26 cellular contexts compared by ENCODE assay signal in the genomic region with DNA sequence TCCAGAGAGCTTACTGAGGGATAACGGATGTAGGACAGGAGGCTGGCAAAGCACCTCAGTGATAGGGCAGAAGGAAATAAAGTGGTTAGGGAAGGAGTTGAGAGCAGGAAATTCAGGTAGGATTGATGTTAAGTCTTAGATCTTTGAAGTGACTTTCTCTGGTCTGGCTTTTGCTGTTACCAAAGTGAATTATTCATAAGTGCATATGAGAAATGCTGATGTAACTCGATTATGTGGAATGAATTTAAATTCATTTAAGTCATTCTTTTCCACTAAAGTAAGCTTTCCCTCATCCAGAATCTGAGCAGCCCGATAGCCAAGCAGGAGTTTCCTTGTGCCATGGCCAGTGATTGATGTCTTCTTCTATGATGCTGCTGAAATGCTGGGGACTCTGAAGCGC.
DNase-seq lines count a peak whose midpoint lies in the region; ATAC-seq and TF ChIP-seq lines count a peak whose summit lies in the region.
"Had no signal": no experiment of that assay in that cellular context is flagged by ENCODE, and none has a peak within 500 bp of the region (broad histone marks: within the 10 kb centered on the region; RNA-seq: fewer than 3 reads in every experiment).

No MANE protein-coding gene starts in this region.

- H3K36me3 Mint-ChIP-seq in activated naive CD4-positive, alpha-beta T cell treated with anti-CD3 and anti-CD28 coated beads, Interleukin-2, amount 50 U/mL, for 24 hours, result peaks cover 2% of the 10 kb centered on the region
- peaks cover 3% of the 10 kb centered on the region for H3K36me3 Mint-ChIP-seq in activated naive CD4-positive, alpha-beta T cell treated with anti-CD3 and anti-CD28 coated beads for 36 hours (ENCODE audit: low read depth)
- H3K36me3 Mint-ChIP-seq in HFFc6 (ENCODE audit: low read depth) (peaks cover 11% of the 10 kb centered on the region), brain (peaks cover 9% of the 10 kb centered on the region)
- H3K36me3 Mint-ChIP-seq in naive thymus-derived CD8-positive, alpha-beta T cell, result peaks cover 0 to 4% (median 3%) of the 10 kb centered on the region in 3 donors
- no peaks in the 10 kb centered on the region for H3K36me3 Mint-ChIP-seq in activated T-helper 2 cell treated with anti-CD3 and anti-CD28 coated beads, Interferon-gamma antibody, Interleukin-2, Interleukin-4, amounts not matched to agents 10 μg/mL and 5 μg/mL and 100 μg/mL, durations not matched to agents 14 hours and 24 hours and 36 hours (ENCODE audit: low read depth)
- H3K36me3 Mint-ChIP-seq: activated CD8-positive, alpha-beta memory T cell treated with anti-CD3 and anti-CD28 coated beads, Interleukin-2, amount 10 ng/mL, durations not matched to agents 7 days and 5 days; natural killer cell treated with Interleukin-12 subunit alpha and Interleukin-12 subunit beta and Interleukin-15 and Interleukin-18, amount 100 ng/mL, for 72 hours had no signal

- no peaks in the 10 kb centered on the region for H3K9me3 Mint-ChIP-seq in activated naive CD4-positive, alpha-beta T cell treated with anti-CD3 and anti-CD28 coated beads, Interleukin-2, amount 50 U/mL, for 24 hours
- H3K9me3 Mint-ChIP-seq in activated naive CD4-positive, alpha-beta T cell treated with anti-CD3 and anti-CD28 coated beads for 36 hours, result no peaks in the 10 kb centered on the region
- H3K9me3 Mint-ChIP-seq in HFFc6, result no peaks in the 10 kb centered on the region
- peaks cover 0 to 1% (median 0%) of the 10 kb centered on the region in 5 experiments for H3K9me3 Mint-ChIP-seq in brain
- no peaks in the 10 kb centered on the region for H3K9me3 Mint-ChIP-seq in naive thymus-derived CD8-positive, alpha-beta T cell
- no peaks in the 10 kb centered on the region for H3K9me3 Mint-ChIP-seq in activated T-helper 2 cell treated with anti-CD3 and anti-CD28 coated beads, Interferon-gamma antibody, Interleukin-2, Interleukin-4, amounts not matched to agents 10 μg/mL and 5 μg/mL and 100 μg/mL, durations not matched to agents 14 hours and 24 hours and 36 hours
- H3K9me3 Mint-ChIP-seq: activated B cell treated with CpG ODN at 0.5 μM for 24 hours; activated naive CD4-positive, alpha-beta T cell treated with anti-CD3 and anti-CD28 coated beads, Interleukin-2, amount 50 U/mL, for 72 hours; natural killer cell treated with Interleukin-12 subunit alpha and Interleukin-12 subunit beta and Interleukin-15 and Interleukin-18, amount 100 ng/mL, for 72 hours had no signal

- in situ Hi-C loops in mammary epithelial cell (cut with MboI; ENCODE audit: low sequenced_read_pairs in 2 of 2), result no loop called here

- H3K4me1 Mint-ChIP-seq in activated naive CD4-positive, alpha-beta T cell treated with anti-CD3 and anti-CD28 coated beads, Interleukin-2, amount 50 U/mL, for 24 hours, result peaks cover 91% of the 10 kb centered on the region
- H3K4me1 Mint-ChIP-seq in activated naive CD4-positive, alpha-beta T cell treated with anti-CD3 and anti-CD28 coated beads for 36 hours (ENCODE audit: low read depth), result peaks cover 76% of the 10 kb centered on the region
- H3K4me1 Mint-ChIP-seq in HFFc6 (ENCODE audit: low read depth) (peaks cover 90% of the 10 kb centered on the region), brain (peaks cover 79% of the 10 kb centered on the region)
- peaks cover 44 to 87% (median 81%) of the 10 kb centered on the region in 4 donors for H3K4me1 Mint-ChIP-seq in naive thymus-derived CD8-positive, alpha-beta T cell
- H3K4me1 Mint-ChIP-seq in activated T-helper 2 cell treated with anti-CD3 and anti-CD28 coated beads, Interferon-gamma antibody, Interleukin-2, Interleukin-4, amounts not matched to agents 10 μg/mL and 5 μg/mL and 100 μg/mL, durations not matched to agents 14 hours and 24 hours and 36 hours (ENCODE audit: low read depth), result peaks cover 30% of the 10 kb centered on the region

- H3K27me3 ChIP-seq in mammary epithelial cell (ENCODE audit: insufficient read depth, low read length), result no peaks in the 10 kb centered on the region
- H3K27me3 ChIP-seq: BE2C, stomach, thyroid gland had no signal

- H3K79me2 ChIP-seq in mammary epithelial cell (ENCODE audit: insufficient read depth, low read length), result peaks cover 100% of the 10 kb centered on the region

- intact Hi-C loops in activated naive CD4-positive, alpha-beta T cell treated with anti-CD3 and anti-CD28 coated beads for 36 hours (cut with micrococcal nuclease), result no loop called here
- intact Hi-C loops in activated T-helper 2 cell treated with anti-CD3 and anti-CD28 coated beads, Interferon-gamma antibody, Interleukin-2, Interleukin-4, amounts not matched to agents 10 μg/mL and 5 μg/mL and 100 μg/mL, durations not matched to agents 14 hours and 24 hours and 36 hours (cut with micrococcal nuclease), result no loop called here
- intact Hi-C loops in mammary epithelial cell (cut with micrococcal nuclease) (no loop called here), left colon (cut with DNase I, micrococcal nuclease) (no loop called here)

- H3K9ac ChIP-seq in mammary epithelial cell (ENCODE audit: insufficient read depth, low read length), result no peak overlapping the region

- POLR2A ChIA-PET in naive thymus-derived CD8-positive, alpha-beta T cell (lab: Charles Lee), result no interaction called here

- H3K4me1 ChIP-seq in mammary epithelial cell (ENCODE audit: insufficient read depth, low read length), result peaks cover 20% of the 10 kb centered on the region

- no peak overlapping the region for H3K4me3 ChIP-seq in mammary epithelial cell (replicated peaks in 1 of 3; ENCODE audit: insufficient read depth in 1 of 3, low read depth in 2 of 3, low read length in 3 of 3)
- H3K4me3 ChIP-seq: PC-9, stomach, thyroid gland had no signal

- no peak overlapping the region for H2AFZ ChIP-seq in mammary epithelial cell (ENCODE audit: low read depth, low read length)
- H2AFZ ChIP-seq: PC-9 had no signal

- ATAC-seq in naive thymus-derived CD8-positive, alpha-beta T cell, result no peak
- ATAC-seq in left colon, result no peak
- ATAC-seq: activated CD8-positive, alpha-beta memory T cell treated with anti-CD3 and anti-CD28 coated beads, Interleukin-2, amount 10 ng/mL, durations not matched to agents 7 days and 5 days; natural killer cell treated with Interleukin-12 subunit alpha and Interleukin-12 subunit beta and Interleukin-15 and Interleukin-18, amount 100 ng/mL, for 72 hours had no signal

- no TSS peak for BruUV-seq in mammary epithelial cell (replicated peaks; lab: Mats Ljungman, UMichigan)

- TF ChIP-seq CTCF in HFFc6 (IDR thresholded peaks at IDR 0.05) (no peak), brain (conservative IDR thresholded peaks at IDR 0.05) (no peak), mammary epithelial cell (conservative IDR thresholded peaks at IDR 0.05 in 1 of 2, IDR thresholded peaks at IDR 0.05 in 1 of 2; ENCODE audit: extremely low read depth in 1 of 2, insufficient read depth in 1 of 2, low read depth in 1 of 2, low read length in 2 of 2) (no peak)

- 83% methylated on average over 4 of the region's 4 CpGs for WGBS in mammary epithelial cell (ENCODE audit: low coverage, missing lambda C conversion rate)

- DNase-seq in activated naive CD4-positive, alpha-beta T cell treated with anti-CD3 and anti-CD28 coated beads for 36 hours, result no peak
- no peak for DNase-seq in HFFc6
- DNase-seq in naive thymus-derived CD8-positive, alpha-beta T cell, result no peak
- DNase-seq in activated T-helper 2 cell treated with anti-CD3 and anti-CD28 coated beads, Interferon-gamma antibody, Interleukin-2, Interleukin-4, amounts not matched to agents 10 μg/mL and 5 μg/mL and 100 μg/mL, durations not matched to agents 14 hours and 24 hours and 36 hours (ENCODE audit: low spot score), result no peak
- DNase-seq in mammary epithelial cell, result no peak
- no peak for DNase-seq in left colon
- DNase-seq: activated B cell treated with CpG ODN at 0.5 μM for 24 hours; activated CD8-positive, alpha-beta memory T cell treated with anti-CD3 and anti-CD28 coated beads, Interleukin-2, amount 10 ng/mL, durations not matched to agents 7 days and 5 days; BE2C; DMS79 treated with DMSO at 0.1 percent for 48 hours; hypothalamus; midbrain; NCI-H1048; NCI-H187; NCI-H2171 treated with DMSO at 0.1 percent for 48 hours; NK-92 treated with Interleukin-12 subunit alpha and Interleukin-12 subunit beta, amount 100 ng/mL, for 24 hours; PC-9; SHP77 treated with DMSO at 0.1 percent for 48 hours; small intestine; stimulated activated CD4-positive, alpha-beta T cell treated with anti-CD3 and anti-CD28 coated beads, Interleukin-2, amount 100 ng/mL, for 24 hours; stomach; thyroid gland had no signal

- no peak overlapping the region for H3K27ac ChIP-seq in mammary epithelial cell (ENCODE audit: insufficient read depth, low read depth, low read length)
- H3K27ac ChIP-seq: PC-9, stomach, thyroid gland had no signal

- peak overlapping the region; percentile 19 for H3K27ac Mint-ChIP-seq in activated naive CD4-positive, alpha-beta T cell treated with anti-CD3 and anti-CD28 coated beads, Interleukin-2, amount 50 U/mL, for 24 hours
- no peak overlapping the region for H3K27ac Mint-ChIP-seq in activated naive CD4-positive, alpha-beta T cell treated with anti-CD3 and anti-CD28 coated beads for 36 hours
- H3K27ac Mint-ChIP-seq in HFFc6 (peak overlapping the region; percentile 1; the same call in 1 of the 2 replicates), brain (peak overlapping the region in 3 of 5 experiments; percentile 51 to 82 (median 72))
- H3K27ac Mint-ChIP-seq in naive thymus-derived CD8-positive, alpha-beta T cell, result peak overlapping the region in 5 of 10 donors; percentile 1 to 38 (median 6)
- H3K27ac Mint-ChIP-seq in activated T-helper 2 cell treated with anti-CD3 and anti-CD28 coated beads, Interferon-gamma antibody, Interleukin-2, Interleukin-4, amounts not matched to agents 10 μg/mL and 5 μg/mL and 100 μg/mL, durations not matched to agents 14 hours and 24 hours and 36 hours, result no peak overlapping the region
- H3K27ac Mint-ChIP-seq: activated B cell treated with CpG ODN at 0.5 μM for 24 hours; activated CD8-positive, alpha-beta memory T cell treated with anti-CD3 and anti-CD28 coated beads, Interleukin-2, amount 10 ng/mL, durations not matched to agents 7 days and 5 days; natural killer cell treated with Interleukin-12 subunit alpha and Interleukin-12 subunit beta and Interleukin-15 and Interleukin-18, amount 100 ng/mL, for 72 hours had no signal

- no peaks in the 10 kb centered on the region for H4K20me1 ChIP-seq in mammary epithelial cell (ENCODE audit: insufficient read depth, low read length)

- dilution Hi-C loops in mammary epithelial cell (cut with HindIII; ENCODE audit: low sequenced_read_pairs), result no loop called here

- peak overlapping the region; percentile 23 for H3K4me3 Mint-ChIP-seq in activated naive CD4-positive, alpha-beta T cell treated with anti-CD3 and anti-CD28 coated beads, Interleukin-2, amount 50 U/mL, for 24 hours
- H3K4me3 Mint-ChIP-seq in activated naive CD4-positive, alpha-beta T cell treated with anti-CD3 and anti-CD28 coated beads for 36 hours, result no peak overlapping the region
- H3K4me3 Mint-ChIP-seq in HFFc6, result no peak overlapping the region
- H3K4me3 Mint-ChIP-seq in brain, result no peak overlapping the region
- peak overlapping the region in 7 of 10 donors; percentile 28 to 59 (median 37) for H3K4me3 Mint-ChIP-seq in naive thymus-derived CD8-positive, alpha-beta T cell
- H3K4me3 Mint-ChIP-seq in activated T-helper 2 cell treated with anti-CD3 and anti-CD28 coated beads, Interferon-gamma antibody, Interleukin-2, Interleukin-4, amounts not matched to agents 10 μg/mL and 5 μg/mL and 100 μg/mL, durations not matched to agents 14 hours and 24 hours and 36 hours (ENCODE audit: low read depth), result no peak overlapping the region
- H3K4me3 Mint-ChIP-seq: activated B cell treated with CpG ODN at 0.5 μM for 24 hours; activated CD8-positive, alpha-beta memory T cell treated with anti-CD3 and anti-CD28 coated beads, Interleukin-2, amount 10 ng/mL, durations not matched to agents 7 days and 5 days; natural killer cell treated with Interleukin-12 subunit alpha and Interleukin-12 subunit beta and Interleukin-15 and Interleukin-18, amount 100 ng/mL, for 72 hours had no signal

- CTCF ChIA-PET in activated naive CD4-positive, alpha-beta T cell treated with anti-CD3 and anti-CD28 coated beads for 36 hours (lab: Charles Lee), result interaction anchor here (1.2 kb wide), 1 partner anchor 59 kb away, joined by 4 read pairs; no protein-coding TSS in a partner anchor
- CTCF ChIA-PET in mammary epithelial cell (lab: Charles Lee; ENCODE audit: low non-redundant PET), result no interaction called here

- no peaks in the 10 kb centered on the region for H3K36me3 ChIP-seq in mammary epithelial cell (ENCODE audit: insufficient read depth, low read length)
- H3K36me3 ChIP-seq: stomach, thyroid gland had no signal

- H3K9me3 ChIP-seq in mammary epithelial cell (replicated peaks; ENCODE audit: insufficient read depth, low read length), result no peaks in the 10 kb centered on the region
- H3K9me3 ChIP-seq: BE2C, stomach, thyroid gland had no signal

- no peak overlapping the region for H3K4me2 ChIP-seq in mammary epithelial cell (ENCODE audit: insufficient read depth, low read depth, low read length)
- H3K4me2 ChIP-seq: PC-9 had no signal

- no peaks in the 10 kb centered on the region for H3K27me3 Mint-ChIP-seq in activated naive CD4-positive, alpha-beta T cell treated with anti-CD3 and anti-CD28 coated beads, Interleukin-2, amount 50 U/mL, for 24 hours
- no peaks in the 10 kb centered on the region for H3K27me3 Mint-ChIP-seq in activated naive CD4-positive, alpha-beta T cell treated with anti-CD3 and anti-CD28 coated beads for 36 hours (ENCODE audit: low read depth)
- H3K27me3 Mint-ChIP-seq in HFFc6 (ENCODE audit: insufficient read depth), result peaks cover 2% of the 10 kb centered on the region; the same call in 1 of the 2 replicates
- no peaks in the 10 kb centered on the region for H3K27me3 Mint-ChIP-seq in brain
- H3K27me3 Mint-ChIP-seq in naive thymus-derived CD8-positive, alpha-beta T cell, result no peaks in the 10 kb centered on the region
- H3K27me3 Mint-ChIP-seq in activated T-helper 2 cell treated with anti-CD3 and anti-CD28 coated beads, Interferon-gamma antibody, Interleukin-2, Interleukin-4, amounts not matched to agents 10 μg/mL and 5 μg/mL and 100 μg/mL, durations not matched to agents 14 hours and 24 hours and 36 hours (ENCODE audit: low read depth), result no peaks in the 10 kb centered on the region
- H3K27me3 Mint-ChIP-seq: activated CD8-positive, alpha-beta memory T cell treated with anti-CD3 and anti-CD28 coated beads, Interleukin-2, amount 10 ng/mL, durations not matched to agents 7 days and 5 days; natural killer cell treated with Interleukin-12 subunit alpha and Interleukin-12 subunit beta and Interleukin-15 and Interleukin-18, amount 100 ng/mL, for 72 hours had no signal

Comparison
In these comparisons a context has a peak if more than half of its experiments do, and no peak if none do; other contexts are left out.
1. H3K27ac Mint-ChIP-seq: peak in activated naive CD4-positive, alpha-beta T cell treated with anti-CD3 and anti-CD28 coated beads, Interleukin-2, amount 50 U/mL, for 24 hours (single experiment), HFFc6 (single experiment) and brain (3 of 5); none in activated naive CD4-positive, alpha-beta T cell treated with anti-CD3 and anti-CD28 coated beads for 36 hours (single experiment) and activated T-helper 2 cell treated with anti-CD3 and anti-CD28 coated beads, Interferon-gamma antibody, Interleukin-2, Interleukin-4, amounts not matched to agents 10 μg/mL and 5 μg/mL and 100 μg/mL, durations not matched to agents 14 hours and 24 hours and 36 hours (single experiment).
2. H3K4me3 Mint-ChIP-seq: peak in activated naive CD4-positive, alpha-beta T cell treated with anti-CD3 and anti-CD28 coated beads, Interleukin-2, amount 50 U/mL, for 24 hours (single experiment) and naive thymus-derived CD8-positive, alpha-beta T cell (7 of 10); none in activated naive CD4-positive, alpha-beta T cell treated with anti-CD3 and anti-CD28 coated beads for 36 hours (single experiment), HFFc6 (single experiment), brain (0 of 5) and activated T-helper 2 cell treated with anti-CD3 and anti-CD28 coated beads, Interferon-gamma antibody, Interleukin-2, Interleukin-4, amounts not matched to agents 10 μg/mL and 5 μg/mL and 100 μg/mL, durations not matched to agents 14 hours and 24 hours and 36 hours (single experiment).